ENCODE assay signal across 12 cellular contexts in the genomic region with DNA sequence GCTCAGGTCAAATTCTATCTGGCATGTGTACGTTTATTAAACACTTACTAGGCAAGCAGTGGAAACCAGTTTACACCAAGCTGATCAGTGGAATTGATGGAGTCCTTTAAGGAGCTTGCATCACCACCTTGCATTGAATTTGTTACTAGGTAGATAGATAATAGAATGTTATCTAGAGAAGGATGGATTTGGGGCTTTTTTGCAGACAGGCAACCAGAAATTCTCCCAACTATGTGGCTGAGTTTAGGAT. TPM values are rescaled to one million over a fixed set of nuclear protein-coding genes. Genes with fewer than 3 reads are reported as not detected.
DNase-seq lines count a peak whose midpoint lies in the region; ATAC-seq, FAIRE-seq and TF ChIP-seq lines count a peak whose summit lies in the region.
"Had no signal": no experiment of that assay in that cellular context is flagged by ENCODE, and none has a peak within 500 bp of the region (broad histone marks: within the 10 kb centered on the region; RNA-seq: fewer than 3 reads in every experiment).

No MANE protein-coding gene starts in this region.

- peak overlapping the region; percentile 72 for H4K91ac ChIP-seq in H1 (replicated peaks; ENCODE audit: insufficient read length, low read length)

- WGBS in H1 (ENCODE audit: extremely low coverage in 1 of 2, insufficient coverage in 1 of 2, insufficient read length in 1 of 2, insufficient replicate concordance in 2 of 2, low coverage in 1 of 2, low lambda C conversion rate in 2 of 2, missing lambda C conversion rate in 1 of 2), 2 experiments: 41% methylated on average over 1 of the region's 1 CpG; no CpG with 5 or more reads in 1 of the 2 experiments

- TF ChIP-seq CTCF in MM.1S (IDR thresholded peaks at IDR 0.05; ENCODE audit: low read length): no peak
- TF ChIP-seq CTCF in H1 (IDR thresholded peaks at IDR 0.05; ENCODE audit: control extremely low read depth in 1 of 3, insufficient read depth in 1 of 3, low read depth in 1 of 3, low read length in 3 of 3): no peak

- H4K20me1 ChIP-seq in MM.1S (ENCODE audit: insufficient read depth, low read length): no peaks in the 10 kb centered on the region
- no peaks in the 10 kb centered on the region for H4K20me1 ChIP-seq in H1 (replicated peaks in 1 of 2; ENCODE audit: control insufficient read depth in 1 of 2, insufficient read depth in 2 of 2, low read length in 2 of 2)
- no peaks in the 10 kb centered on the region for H4K20me1 ChIP-seq in Karpas-422 (ENCODE audit: insufficient read depth, low read depth, low read length)

- no peak overlapping the region for H4K5ac ChIP-seq in H1 (ENCODE audit: insufficient read length, low read depth, low read length)

- no peak overlapping the region for H2AK5ac ChIP-seq in H1 (ENCODE audit: low read depth, low read length)

- H3K79me2 ChIP-seq in MM.1S (ENCODE audit: low read length): no peaks in the 10 kb centered on the region
- H3K79me2 ChIP-seq in H1 (ENCODE audit: control insufficient read depth in 1 of 2, insufficient read depth in 2 of 2, low read length in 2 of 2): no peaks in the 10 kb centered on the region
- no peaks in the 10 kb centered on the region for H3K79me2 ChIP-seq in Karpas-422 (ENCODE audit: low read length)

- peak overlapping the region; percentile 19; the same call in 1 of the 2 replicates for H3K27ac ChIP-seq in MM.1S (ENCODE audit: low read length)
- no peak overlapping the region for H3K27ac ChIP-seq in H1 (ENCODE audit: low read depth, low read length)
- H3K27ac ChIP-seq in Karpas-422 (ENCODE audit: low read length): no peak overlapping the region

- no peak overlapping the region for H3K23ac ChIP-seq in H1 (ENCODE audit: insufficient read length)

- peaks cover 0 to 6% of the 10 kb centered on the region in 2 donors for H3K36me3 Mint-ChIP-seq in activated naive CD4-positive, alpha-beta T cell treated with anti-CD3 and anti-CD28 coated beads, Interleukin-2, amount 50 U/mL, for 72 hours
- no peaks in the 10 kb centered on the region for H3K36me3 Mint-ChIP-seq in stimulated activated naive B cell treated with anti-CD40 and anti-IgM and Interleukin-4, amounts not matched to agents 10 μg/mL and 1 μg/mL and 100 μg/mL, for 72 hours

- no peak for TF ChIP-seq POLR2A in H1 (IDR thresholded peaks at IDR 0.05; ENCODE audit: control extremely low read depth in 1 of 2, low read depth in 2 of 2, low read length in 2 of 2)

- H3K9me2 ChIP-seq in MM.1S (replicated peaks; ENCODE audit: insufficient read depth, low read length): no peaks in the 10 kb centered on the region
- H3K9me2 ChIP-seq in Karpas-422 (replicated peaks; ENCODE audit: insufficient read depth, low read length): no peaks in the 10 kb centered on the region

- no peak for TF ChIP-seq EP300 in H1 (IDR thresholded peaks at IDR 0.05; ENCODE audit: borderline replicate concordance in 1 of 2, low read depth in 2 of 2, low read length in 2 of 2)

- no peak for FAIRE-seq in H1 (lab: Jason Lieb, UNC)

- peak overlapping the region; percentile 77; the same call in 1 of the 2 replicates for H2BK12ac ChIP-seq in H1 (ENCODE audit: low read depth, low read length)

- no peak overlapping the region for H2BK120ac ChIP-seq in H1 (replicated peaks; ENCODE audit: low read depth, low read length)

- H3K4me2 ChIP-seq in MM.1S (ENCODE audit: low read depth, low read length) (peak overlapping the region; percentile 1; the same call in 1 of the 2 replicates), H1 (ENCODE audit: insufficient read depth in 1 of 2, low read depth in 2 of 2, low read length in 2 of 2) (peak overlapping the region; percentile 41 to 42), Karpas-422 (ENCODE audit: low read depth, low read length, poor library complexity, severe bottlenecking) (no peak overlapping the region)

- H3K4me3 ChIP-seq in MM.1S (ENCODE audit: low read length) (no peak overlapping the region), H1 (ENCODE audit: extremely low read depth in 1 of 4, insufficient read depth in 2 of 4, low read depth in 3 of 4, low read length in 4 of 4) (peak overlapping the region in 1 of 4 experiments; percentile 33; a peak in 1 of 8 replicates), Karpas-422 (ENCODE audit: low read length) (no peak overlapping the region)
- H3K4me3 ChIP-seq: cardiac muscle cell had no signal

- H3F3A ChIP-seq in MM.1S (ENCODE audit: insufficient read depth, low read length): peaks cover 6% of the 10 kb centered on the region; the same call in 1 of the 2 replicates

- TF ChIP-seq RAD21 in H1 (IDR thresholded peaks at IDR 0.05 in 1 of 2, conservative IDR thresholded peaks at IDR 0.05 in 1 of 2; ENCODE audit: low read depth in 2 of 2, low read length in 2 of 2): no peak

- H3K27me3 ChIP-seq in MM.1S (replicated peaks; ENCODE audit: insufficient read depth, low read length): no peaks in the 10 kb centered on the region
- H3K27me3 ChIP-seq in H1 (replicated peaks in 1 of 4; ENCODE audit: control insufficient read depth in 3 of 4, extremely low read depth in 1 of 4, insufficient read depth in 3 of 4, low read length in 3 of 4): peaks cover 0 to 5% (median 2%) of the 10 kb centered on the region in 4 experiments; a peak in 1 of 7 replicates
- H3K27me3 ChIP-seq in Karpas-422 (ENCODE audit: low read length): no peaks in the 10 kb centered on the region
- H3K27me3 ChIP-seq: BE2C, cardiac muscle cell had no signal

- no peak overlapping the region for H3K4ac ChIP-seq in H1 (replicated peaks; ENCODE audit: insufficient read length, low read depth, low read length)

- H3K18ac ChIP-seq in H1 (ENCODE audit: extremely low read depth, low read length): peak overlapping the region; percentile 7; the same call in 1 of the 2 replicates

- CTCF ChIA-PET in H1 (lab: Charles Lee; ENCODE audit: partially characterized antibody): interaction anchor here (0.6 to 10.6 kb wide), 14 partner anchors 9 to 884 kb away, joined by 3 to 179 read pairs (median 4); no protein-coding TSS in a partner anchor

- H3K79me1 ChIP-seq in H1 (ENCODE audit: low read depth, low read length): no peaks in the 10 kb centered on the region

- peak overlapping the region; percentile 64 to 100 for H3K27ac Mint-ChIP-seq in activated naive CD4-positive, alpha-beta T cell treated with anti-CD3 and anti-CD28 coated beads, Interleukin-2, amount 50 U/mL, for 72 hours
- H3K27ac Mint-ChIP-seq in stimulated activated naive B cell treated with anti-CD40 and anti-IgM and Interleukin-4, amounts not matched to agents 10 μg/mL and 1 μg/mL and 100 μg/mL, for 72 hours: peak overlapping the region; percentile 94

- H3K4me3 Mint-ChIP-seq in stimulated activated naive B cell treated with anti-CD40 and anti-IgM and Interleukin-4, amounts not matched to agents 10 μg/mL and 1 μg/mL and 100 μg/mL, for 72 hours: peak overlapping the region in 1 of 2 donors; percentile 3

- no peaks in the 10 kb centered on the region for H3K9me3 ChIP-seq in MM.1S (replicated peaks; ENCODE audit: insufficient read depth, low read length)
- H3K9me3 ChIP-seq in H1 (ENCODE audit: insufficient read depth in 2 of 2, low read depth in 1 of 2, low read length in 1 of 2): no peaks in the 10 kb centered on the region
- no peaks in the 10 kb centered on the region for H3K9me3 ChIP-seq in Karpas-422 (ENCODE audit: low read length)
- H3K9me3 ChIP-seq: BE2C had no signal

- no peak overlapping the region for H2BK20ac ChIP-seq in H1 (ENCODE audit: low read length)

- H2BK15ac ChIP-seq in H1 (ENCODE audit: low read length): no peak overlapping the region

- peak overlapping the region; percentile 12; the same call in 1 of the 2 replicates for H3K9ac ChIP-seq in MM.1S (ENCODE audit: low read length)
- H3K9ac ChIP-seq in H1 (replicated peaks in 1 of 4; ENCODE audit: extremely low read depth in 1 of 4, low read depth in 3 of 4, low read length in 3 of 4): no peak overlapping the region
- H3K9ac ChIP-seq in Karpas-422 (ENCODE audit: low read length): no peak overlapping the region

- H3K4me1 Mint-ChIP-seq in stimulated activated naive B cell treated with anti-CD40 and anti-IgM and Interleukin-4, amounts not matched to agents 10 μg/mL and 1 μg/mL and 100 μg/mL, for 72 hours: peaks cover 3 to 11% of the 10 kb centered on the region in 2 donors

- POLR2A ChIA-PET in H1 (lab: Charles Lee; ENCODE audit: partially characterized antibody): interaction anchor here (0.6 to 5.9 kb wide), 114 partner anchors 11 to 1302 kb away, joined by 3 to 197 read pairs (median 4); partner anchors contain the start of genes HHAT, IRF6, KCNH1 and NEK2

- no peaks in the 10 kb centered on the region for H3K23me2 ChIP-seq in H1 (ENCODE audit: low read depth, low read length)

- H2BK5ac ChIP-seq in H1 (ENCODE audit: low read depth, low read length): peak overlapping the region; percentile 21; the same call in 1 of the 2 replicates

- no peak overlapping the region for H3K14ac ChIP-seq in H1 (ENCODE audit: insufficient read length)

- DNase-seq in activated naive CD4-positive, alpha-beta T cell treated with anti-CD3 and anti-CD28 coated beads, Interleukin-2, amount 50 U/mL, for 72 hours (ENCODE audit: low spot score in 2 of 2): peak in 1 of 2 donors; percentile 15
- no peak for DNase-seq in activated naive CD4-positive, alpha-beta T cell treated with Interleukin-2 at 50 U/mL for 16 hours
- DNase-seq in MM.1S: no peak
- no peak for DNase-seq in H1 (ENCODE audit: low read depth in 1 of 2, low spot score in 2 of 2)
- DNase-seq in stimulated activated naive B cell treated with anti-CD40 and anti-IgM and Interleukin-4, amounts not matched to agents 10 μg/mL and 1 μg/mL and 100 μg/mL, for 72 hours: peak; percentile 65
- DNase-seq in stimulated activated naive CD4-positive, alpha-beta T cell (lab: John Stamatoyannopoulos, UW): no peak
- DNase-seq in anterior cingulate cortex (lab: John Stamatoyannopoulos, UW): no peak
- DNase-seq in Karpas-422: no peak
- DNase-seq: NCI-H187 treated with DMSO at 0.1 percent for 48 hours, substantia nigra had no signal

- H4K8ac ChIP-seq in H1 (ENCODE audit: extremely low read depth, insufficient read depth, low read length): no peak overlapping the region

- H3K9me3 Mint-ChIP-seq in activated naive CD4-positive, alpha-beta T cell treated with anti-CD3 and anti-CD28 coated beads, Interleukin-2, amount 50 U/mL, for 72 hours: no peaks in the 10 kb centered on the region
- H3K9me3 Mint-ChIP-seq in stimulated activated naive B cell treated with anti-CD40 and anti-IgM and Interleukin-4, amounts not matched to agents 10 μg/mL and 1 μg/mL and 100 μg/mL, for 72 hours: no peaks in the 10 kb centered on the region

- no peak overlapping the region for H3K56ac ChIP-seq in H1 (replicated peaks; ENCODE audit: insufficient read length, low read depth, low read length)

- ATAC-seq in activated naive CD4-positive, alpha-beta T cell treated with anti-CD3 and anti-CD28 coated beads, Interleukin-2, amount 50 U/mL, for 72 hours: no peak
- peak in 1 of 2 donors; percentile 78 for ATAC-seq in stimulated activated naive B cell treated with anti-CD40 and anti-IgM and Interleukin-4, amounts not matched to agents 10 μg/mL and 1 μg/mL and 100 μg/mL, for 72 hours (replicated peaks)

- H3K36me3 ChIP-seq in MM.1S (replicated peaks; ENCODE audit: insufficient read depth, low read length) (no peaks in the 10 kb centered on the region), H1 (ENCODE audit: control insufficient read depth in 2 of 4, insufficient read depth in 4 of 4, low read length in 3 of 4) (no peaks in the 10 kb centered on the region), Karpas-422 (ENCODE audit: insufficient read depth, low read length) (no peaks in the 10 kb centered on the region)
- H3K36me3 ChIP-seq: BE2C, cardiac muscle cell had no signal

- no peaks in the 10 kb centered on the region for H3K27me3 Mint-ChIP-seq in stimulated activated naive B cell treated with anti-CD40 and anti-IgM and Interleukin-4, amounts not matched to agents 10 μg/mL and 1 μg/mL and 100 μg/mL, for 72 hours

- H3K4me1 ChIP-seq in MM.1S (ENCODE audit: low read length) (no peaks in the 10 kb centered on the region), H1 (replicated peaks in 1 of 4; ENCODE audit: control insufficient read depth in 3 of 4, insufficient read depth in 4 of 4, low read length in 3 of 4) (peaks cover 7 to 24% (median 18%) of the 10 kb centered on the region in 4 experiments), Karpas-422 (ENCODE audit: low read length) (no peaks in the 10 kb centered on the region)
- H3K4me1 ChIP-seq: BE2C had no signal

- no peak overlapping the region for H2AFZ ChIP-seq in MM.1S (ENCODE audit: low read length)
- H2AFZ ChIP-seq in H1 (ENCODE audit: low read length): no peak overlapping the region
- H2AFZ ChIP-seq in Karpas-422 (ENCODE audit: low read length): no peak overlapping the region

RNA-seq across cellular contexts. Expression of gene HHAT, which starts 44.9 kb away (rescaled TPM):
- 1 to 10 TPM in 1 of 2 donors, under 1 TPM in 1; 0.59 to 1.9 TPM for total RNA-seq in activated naive CD4-positive, alpha-beta T cell treated with anti-CD3 and anti-CD28 coated beads, Interleukin-2, amount 50 U/mL, for 72 hours
- total RNA-seq in H1 (2021; fragmentation: NEBNext Ultra II Directional; extraction: Animal tissue kit (Norgen Biotek cat#: 25700)): 0.15 and 0.27 TPM in 2 replicates
- 0.51 and 0.74 TPM in 2 replicates for polyA plus RNA-seq in H1 (2011; rRNA removed)
- polyA plus RNA-seq in H1 (2011; cell fraction: cytosol; rRNA removed): 0.28 TPM
- polyA plus RNA-seq in H1 (2011; cell fraction: nucleus; rRNA removed): 0.43 TPM
- 0.16 to 0.32 TPM (median 0.17 TPM) in 4 replicates for polyA plus RNA-seq in H1 (2012, experiment 1 of 2)
- 0.17 TPM for polyA plus RNA-seq in H1 (2012, experiment 2 of 2)
- 0.18 TPM for polyA plus RNA-seq in H1 (2013, experiment 1 of 2)
- 0.18 TPM for polyA plus RNA-seq in H1 (2013, experiment 2 of 2)
- 0.50 and 1.2 TPM in 2 replicates for polyA minus RNA-seq in H1 (2011; rRNA and poly(A)+ RNA removed)
- polyA minus RNA-seq in H1 (2011; cell fraction: cytosol; rRNA and poly(A)+ RNA removed): not detected
- polyA minus RNA-seq in H1 (2011; cell fraction: nucleus; rRNA and poly(A)+ RNA removed): 2.4 TPM
- 1.4 and 2.3 TPM in 2 replicates for total RNA-seq in Karpas-422 (2014; rRNA removed; shearing (Covaris generic); ENCODE audit: low replicate concordance)
